ENCODE assay signal across 10 cellular contexts in the genomic region with DNA sequence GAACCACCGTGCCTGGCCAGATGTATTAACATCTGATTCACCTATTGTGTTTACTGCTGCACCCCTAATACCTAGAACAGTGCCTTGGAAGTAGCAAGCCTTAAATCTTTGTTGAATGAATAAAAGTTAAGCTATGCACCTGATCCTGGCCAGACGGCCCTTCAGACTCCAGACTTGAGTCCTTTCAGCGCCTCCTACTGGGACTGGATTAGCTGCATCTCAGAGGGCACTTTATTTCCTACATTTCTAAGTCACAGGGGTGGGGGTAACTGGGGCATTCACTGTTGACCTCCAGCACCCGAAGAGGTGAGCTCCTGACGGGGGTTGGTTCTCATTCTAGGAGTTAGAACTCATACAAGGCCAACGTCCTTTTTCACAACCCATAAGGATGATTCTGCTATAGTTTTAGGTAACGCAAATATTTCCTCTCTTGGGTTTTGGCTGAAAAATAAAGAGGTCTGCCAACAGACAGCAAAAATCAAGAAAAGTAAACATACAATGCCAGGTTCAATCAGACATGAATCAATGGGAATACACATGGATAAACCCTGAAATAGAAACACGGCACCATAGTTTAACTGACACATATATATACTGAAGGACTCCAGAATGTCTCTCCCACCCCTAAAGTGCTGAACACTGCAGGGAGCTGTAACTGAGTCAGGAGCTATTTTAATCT. TPM values are rescaled to one million over a fixed set of nuclear protein-coding genes. Genes with fewer than 3 reads are reported as not detected.
DNase-seq lines count a peak whose midpoint lies in the region; ATAC-seq and TF ChIP-seq lines count a peak whose summit lies in the region.
"Had no signal": no experiment of that assay in that cellular context is flagged by ENCODE, and none has a peak within 500 bp of the region (broad histone marks: within the 10 kb centered on the region; RNA-seq: fewer than 3 reads in every experiment).

No MANE protein-coding gene starts in this region.

- no peak overlapping the region for H3K4me3 Mint-ChIP-seq in chondrocyte (ENCODE audit: unreplicated experiment)
- no peak overlapping the region for H3K4me3 Mint-ChIP-seq in activated T-helper 2 cell treated with anti-CD3 and anti-CD28 coated beads, Interferon-gamma antibody, Interleukin-2, Interleukin-4, amounts not matched to agents 10 μg/mL and 5 μg/mL and 100 μg/mL, durations not matched to agents 14 hours and 24 hours and 36 hours (ENCODE audit: low read depth)
- no peak overlapping the region for H3K4me3 Mint-ChIP-seq in activated CD4-positive, alpha-beta T cell treated with anti-CD3 and anti-CD28 coated beads, Interleukin-2, amount 10 ng/mL, durations not matched to agents 7 days and 5 days

- peaks cover 11% of the 10 kb centered on the region for H3K4me1 ChIP-seq in BE2C
- peaks cover 3% of the 10 kb centered on the region; the same call in 1 of the 2 replicates for H3K4me1 ChIP-seq in IMR-90 (ENCODE audit: control insufficient read depth, insufficient read depth, low read length)
- peaks cover 0 to 14% (median 8%) of the 10 kb centered on the region in 6 donors for H3K4me1 ChIP-seq in spleen

- H3K4ac ChIP-seq in IMR-90 (ENCODE audit: low read depth, low read length), result no peak overlapping the region

- no peaks in the 10 kb centered on the region for H3K9me3 Mint-ChIP-seq in chondrocyte (ENCODE audit: low read depth)
- H3K9me3 Mint-ChIP-seq in activated T-helper 2 cell treated with anti-CD3 and anti-CD28 coated beads, Interferon-gamma antibody, Interleukin-2, Interleukin-4, amounts not matched to agents 10 μg/mL and 5 μg/mL and 100 μg/mL, durations not matched to agents 14 hours and 24 hours and 36 hours, result no peaks in the 10 kb centered on the region
- H3K9me3 Mint-ChIP-seq in activated CD4-positive, alpha-beta T cell treated with anti-CD3 and anti-CD28 coated beads, Interleukin-2, amount 10 ng/mL, durations not matched to agents 7 days and 5 days, result no peaks in the 10 kb centered on the region

- no peak overlapping the region for H2AK5ac ChIP-seq in IMR-90 (ENCODE audit: low read depth, low read length)

- no TSS peak for BruUV-seq in IMR-90 (replicated peaks; lab: Mats Ljungman, UMichigan)

- H2BK20ac ChIP-seq in IMR-90 (ENCODE audit: low read depth, low read length), result no peak overlapping the region

- TF ChIP-seq POLR2A in IMR-90 (IDR thresholded peaks at IDR 0.05; ENCODE audit: low read depth, low read length) (no peak), spleen (IDR thresholded peaks at IDR 0.05) (no peak)

- H4K20me1 ChIP-seq in IMR-90 (ENCODE audit: insufficient read depth, low read length), result no peaks in the 10 kb centered on the region

- H4K91ac ChIP-seq in IMR-90 (ENCODE audit: insufficient read depth, low read depth, low read length), result no peak overlapping the region

- H3K27me3 ChIP-seq in BE2C (no peaks in the 10 kb centered on the region), IMR-90 (ENCODE audit: control insufficient read depth, insufficient read depth, low read length) (no peaks in the 10 kb centered on the region), spleen (replicated peaks in 1 of 7) (no peaks in the 10 kb centered on the region)
- H3K27me3 ChIP-seq: SJCRH30 had no signal

- no peak overlapping the region for H3K9ac ChIP-seq in IMR-90 (ENCODE audit: low read depth, low read length)

- no peak overlapping the region for H2BK15ac ChIP-seq in IMR-90 (ENCODE audit: low read depth, low read length)

- H3K9me1 ChIP-seq in IMR-90 (ENCODE audit: insufficient read depth, low read length), result peaks cover 6% of the 10 kb centered on the region

- H2BK5ac ChIP-seq in IMR-90 (ENCODE audit: low read depth, low read length, poor library complexity, severe bottlenecking), result no peak overlapping the region

- no peaks in the 10 kb centered on the region for H3K9me3 ChIP-seq in BE2C
- peaks cover 2% of the 10 kb centered on the region; the same call in 1 of the 2 replicates for H3K9me3 ChIP-seq in IMR-90 (ENCODE audit: control insufficient read depth, insufficient read depth, low read length)
- no peaks in the 10 kb centered on the region for H3K9me3 ChIP-seq in spleen
- H3K9me3 ChIP-seq: SJCRH30 had no signal

- peak; percentile 70 for TF ChIP-seq RAD21 in IMR-90 (IDR thresholded peaks at IDR 0.05; ENCODE audit: low read length)

- peak; percentile 43 for TF ChIP-seq CTCF in BE2C (IDR thresholded peaks at IDR 0.05; ENCODE audit: low read depth, low read length)
- peak; percentile 70 for TF ChIP-seq CTCF in IMR-90 (conservative IDR thresholded peaks at IDR 0.05; ENCODE audit: low read depth, low read length)
- peak; percentile 78 for TF ChIP-seq CTCF in chondrocyte (IDR thresholded peaks at IDR 0.05)
- TF ChIP-seq CTCF in spleen (IDR thresholded peaks at IDR 0.05 in 8 of 11, conservative IDR thresholded peaks at IDR 0.05 in 3 of 11), result no peak

- peaks cover 0 to 25% of the 10 kb centered on the region in 2 experiments; a peak in 3 of 4 replicates for H3K79me1 ChIP-seq in IMR-90 (ENCODE audit: low read depth in 1 of 2, low read length in 2 of 2)

- dilution Hi-C loops in IMR-90 (cut with HindIII; ENCODE audit: low sequenced_read_pairs, unreplicated experiment), result no loop called here

- H2BK120ac ChIP-seq in IMR-90 (ENCODE audit: low read depth, low read length), result no peak overlapping the region

- H3K27ac ChIP-seq in IMR-90 (ENCODE audit: insufficient read depth, low read length) (no peak overlapping the region), spleen (no peak overlapping the region)
- H3K27ac ChIP-seq: SJCRH30 had no signal

- WGBS in IMR-90 (ENCODE audit: extremely low coverage in 2 of 2, insufficient read length in 1 of 2), 2 experiments, result no CpG with 5 or more reads among the region's 8 CpGs
- 83 to 88% (median 85%) methylated on average over 8 of the region's 8 CpGs for WGBS in spleen, 5 donors

- H4K8ac ChIP-seq in IMR-90 (ENCODE audit: low read depth in 2 of 2, low read length in 2 of 2), result no peak overlapping the region

- H3K27ac Mint-ChIP-seq in chondrocyte (ENCODE audit: unreplicated experiment), result peak overlapping the region; percentile 88
- no peak overlapping the region for H3K27ac Mint-ChIP-seq in activated T-helper 2 cell treated with anti-CD3 and anti-CD28 coated beads, Interferon-gamma antibody, Interleukin-2, Interleukin-4, amounts not matched to agents 10 μg/mL and 5 μg/mL and 100 μg/mL, durations not matched to agents 14 hours and 24 hours and 36 hours
- no peak overlapping the region for H3K27ac Mint-ChIP-seq in activated CD4-positive, alpha-beta T cell treated with anti-CD3 and anti-CD28 coated beads, Interleukin-2, amount 10 ng/mL, durations not matched to agents 7 days and 5 days

- H3K18ac ChIP-seq in IMR-90 (ENCODE audit: low read depth, low read length), result no peak overlapping the region

- H3K36me3 ChIP-seq in BE2C (peaks cover 39% of the 10 kb centered on the region), IMR-90 (ENCODE audit: control insufficient read depth, insufficient read depth, low read length) (peaks cover 25% of the 10 kb centered on the region), spleen (peaks cover 6 to 56% (median 33%) of the 10 kb centered on the region in 6 donors)

- POLR2A ChIA-PET in IMR-90 (lab: Charles Lee; ENCODE audit: unreplicated experiment), result no interaction called here
- POLR2A ChIA-PET in activated CD4-positive, alpha-beta T cell treated with anti-CD3 and anti-CD28 coated beads, Interleukin-2, amount 10 ng/mL, durations not matched to agents 7 days and 5 days (lab: Charles Lee), result no interaction called here

- H3K36me3 Mint-ChIP-seq in chondrocyte (ENCODE audit: low read depth), result peaks cover 10% of the 10 kb centered on the region
- H3K36me3 Mint-ChIP-seq in activated T-helper 2 cell treated with anti-CD3 and anti-CD28 coated beads, Interferon-gamma antibody, Interleukin-2, Interleukin-4, amounts not matched to agents 10 μg/mL and 5 μg/mL and 100 μg/mL, durations not matched to agents 14 hours and 24 hours and 36 hours (ENCODE audit: low read depth), result peaks cover 28% of the 10 kb centered on the region
- peaks cover 29% of the 10 kb centered on the region for H3K36me3 Mint-ChIP-seq in activated CD4-positive, alpha-beta T cell treated with anti-CD3 and anti-CD28 coated beads, Interleukin-2, amount 10 ng/mL, durations not matched to agents 7 days and 5 days (ENCODE audit: low read depth)

- ATAC-seq in IMR-90 (ENCODE audit: low read depth), result no peak

- H3K23ac ChIP-seq in IMR-90 (ENCODE audit: low read depth, low read length), result no peak overlapping the region

- H2AFZ ChIP-seq in IMR-90 (replicated peaks; ENCODE audit: low read length, poor library complexity), result no peak overlapping the region

- H3K27me3 Mint-ChIP-seq in chondrocyte (ENCODE audit: low read depth), result no peaks in the 10 kb centered on the region
- no peaks in the 10 kb centered on the region for H3K27me3 Mint-ChIP-seq in activated T-helper 2 cell treated with anti-CD3 and anti-CD28 coated beads, Interferon-gamma antibody, Interleukin-2, Interleukin-4, amounts not matched to agents 10 μg/mL and 5 μg/mL and 100 μg/mL, durations not matched to agents 14 hours and 24 hours and 36 hours (ENCODE audit: low read depth)
- no peaks in the 10 kb centered on the region for H3K27me3 Mint-ChIP-seq in activated CD4-positive, alpha-beta T cell treated with anti-CD3 and anti-CD28 coated beads, Interleukin-2, amount 10 ng/mL, durations not matched to agents 7 days and 5 days

- CTCF ChIA-PET in IMR-90 (lab: Yijun Ruan, JAX), result interaction anchor here (0.6 to 1.1 kb wide), 4 partner anchors 30 to 138 kb away, joined by 3 read pairs; no protein-coding TSS in a partner anchor
- CTCF ChIA-PET in activated CD4-positive, alpha-beta T cell treated with anti-CD3 and anti-CD28 coated beads, Interleukin-2, amount 10 ng/mL, durations not matched to agents 7 days and 5 days (lab: Charles Lee), result no interaction called here

- intact Hi-C loops in IMR-90 (cut with micrococcal nuclease) (loop anchor here (1.0 kb wide), 1 partner anchor 128 kb away; no protein-coding TSS in a partner anchor), spleen (cut with DNase I; ENCODE audit: low total_unique reads) (no loop called here)
- intact Hi-C loops in activated T-helper 2 cell treated with anti-CD3 and anti-CD28 coated beads, Interferon-gamma antibody, Interleukin-2, Interleukin-4, amounts not matched to agents 10 μg/mL and 5 μg/mL and 100 μg/mL, durations not matched to agents 14 hours and 24 hours and 36 hours (cut with micrococcal nuclease), result loop anchor here (5.0 kb wide), 1 partner anchor 127 kb away; no protein-coding TSS in a partner anchor

- H3K14ac ChIP-seq in IMR-90 (replicated peaks; ENCODE audit: low read depth, low read length), result no peak overlapping the region

- no peak overlapping the region for H4K5ac ChIP-seq in IMR-90 (ENCODE audit: low read depth, low read length)

- H3K4me1 Mint-ChIP-seq in chondrocyte (ENCODE audit: low read depth), result peaks cover 33% of the 10 kb centered on the region
- H3K4me1 Mint-ChIP-seq in activated T-helper 2 cell treated with anti-CD3 and anti-CD28 coated beads, Interferon-gamma antibody, Interleukin-2, Interleukin-4, amounts not matched to agents 10 μg/mL and 5 μg/mL and 100 μg/mL, durations not matched to agents 14 hours and 24 hours and 36 hours (ENCODE audit: low read depth), result peaks cover 8% of the 10 kb centered on the region
- peaks cover 12% of the 10 kb centered on the region for H3K4me1 Mint-ChIP-seq in activated CD4-positive, alpha-beta T cell treated with anti-CD3 and anti-CD28 coated beads, Interleukin-2, amount 10 ng/mL, durations not matched to agents 7 days and 5 days

- no peak overlapping the region for H3K56ac ChIP-seq in IMR-90 (ENCODE audit: extremely low read depth, insufficient read depth, low read length)

- in situ Hi-C loops in IMR-90 (cut with MboI; ENCODE audit: low sequenced_read_pairs), result loop anchor here (5.0 kb wide), 1 partner anchor 127 kb away; no protein-coding TSS in a partner anchor

- H3K4me2 ChIP-seq in IMR-90 (ENCODE audit: low read depth, low read length), result no peak overlapping the region

- no peak overlapping the region for H2AK9ac ChIP-seq in IMR-90 (replicated peaks; ENCODE audit: low read depth, low read length, poor library complexity)

- DNase-seq in BE2C (peak; percentile 33), IMR-90 (peak; percentile 67), chondrocyte (ENCODE audit: low spot score) (peak; percentile 12), lung microvascular endothelial cell (ENCODE audit: low read depth in 2 of 2) (peak; percentile 32 to 67), spleen (no peak), pons (ENCODE audit: low spot score) (no peak)
- DNase-seq in activated T-helper 2 cell treated with anti-CD3 and anti-CD28 coated beads, Interferon-gamma antibody, Interleukin-2, Interleukin-4, amounts not matched to agents 10 μg/mL and 5 μg/mL and 100 μg/mL, durations not matched to agents 14 hours and 24 hours and 36 hours (ENCODE audit: low spot score), result no peak
- no peak for DNase-seq in activated CD4-positive, alpha-beta T cell treated with anti-CD3 and anti-CD28 coated beads, Interleukin-2, amount 10 ng/mL, durations not matched to agents 7 days and 5 days
- DNase-seq: stimulated activated naive CD4-positive, alpha-beta T cell had no signal

- no peak overlapping the region for H3K4me3 ChIP-seq in BE2C (ENCODE audit: low read depth, low read length)
- H3K4me3 ChIP-seq in IMR-90 (ENCODE audit: insufficient read depth, low read depth, low read length), result no peak overlapping the region
- no peak overlapping the region for H3K4me3 ChIP-seq in spleen
- H3K4me3 ChIP-seq: SJCRH30 had no signal

RNA-seq across cellular contexts. Expression of a gene that starts 48.0 kb away (rescaled TPM):
- 78.4 TPM for polyA plus RNA-seq in BE2C (2012; ENCODE audit: insufficient read depth, insufficient read length, low read depth)
- 12.7 and 14.7 TPM in 2 replicates for total RNA-seq in IMR-90 (2012; rRNA removed)
- polyA plus RNA-seq in IMR-90 (2012; rRNA removed), result 28.6 and 28.7 TPM in 2 replicates
- polyA plus RNA-seq in IMR-90 (2012; cell fraction: cytosol; rRNA removed), result 20.6 and 27.7 TPM in 2 replicates
- polyA plus RNA-seq in IMR-90 (2012; cell fraction: nucleus; rRNA removed; ENCODE audit: low replicate concordance), result 59.2 and 67.7 TPM in 2 replicates
- 60.5 to 71.1 TPM (median 62.1 TPM) in 3 replicates for total RNA-seq in chondrocyte
- 6.1 and 6.9 TPM in 2 replicates for total RNA-seq in lung microvascular endothelial cell
- 6.7 and 7.8 TPM in 2 replicates for total RNA-seq in activated T-helper 2 cell treated with anti-CD3 and anti-CD28 coated beads, Interferon-gamma antibody, Interleukin-2, Interleukin-4, amounts not matched to agents 10 μg/mL and 5 μg/mL and 100 μg/mL, durations not matched to agents 14 hours and 24 hours and 36 hours
- 10 to 100 TPM in 4 of 7 donors, 1 to 10 TPM in 3; 6.7 to 14.4 (median 10.4) TPM for total RNA-seq in spleen
- polyA plus RNA-seq in spleen, result 1 to 10 TPM; 2.0 to 2.4 (median 2.3) TPM
- total RNA-seq in activated CD4-positive, alpha-beta T cell treated with anti-CD3 and anti-CD28 coated beads, Interleukin-2, amount 10 ng/mL, durations not matched to agents 7 days and 5 days, result 1 to 10 TPM; 2.8 to 2.9 TPM

RNA-seq across cellular contexts. Expression of a gene that starts 54.8 kb away (rescaled TPM):
- 36.8 TPM for polyA plus RNA-seq in BE2C (2012; ENCODE audit: insufficient read depth, insufficient read length, low read depth)
- total RNA-seq in IMR-90 (2012; rRNA removed) (21.4 and 24.4 TPM in 2 replicates), chondrocyte (13.1 to 17.4 TPM (median 13.9 TPM) in 3 replicates), lung microvascular endothelial cell (10.7 and 11.5 TPM in 2 replicates), spleen (10 to 100 TPM; 11.9 to 18.9 (median 15.8) TPM)
- polyA plus RNA-seq in IMR-90 (2012; rRNA removed) (11.9 TPM in 2 replicates), spleen (1 to 10 TPM; 2.7 to 4.3 (median 3.3) TPM)
- polyA plus RNA-seq in IMR-90 (2012; cell fraction: cytosol; rRNA removed), result 4.6 and 5.4 TPM in 2 replicates
- 15.0 and 31.1 TPM in 2 replicates for polyA plus RNA-seq in IMR-90 (2012; cell fraction: nucleus; rRNA removed; ENCODE audit: low replicate concordance)
- total RNA-seq in activated T-helper 2 cell treated with anti-CD3 and anti-CD28 coated beads, Interferon-gamma antibody, Interleukin-2, Interleukin-4, amounts not matched to agents 10 μg/mL and 5 μg/mL and 100 μg/mL, durations not matched to agents 14 hours and 24 hours and 36 hours, result 23.5 and 24.2 TPM in 2 replicates
- total RNA-seq in activated CD4-positive, alpha-beta T cell treated with anti-CD3 and anti-CD28 coated beads, Interleukin-2, amount 10 ng/mL, durations not matched to agents 7 days and 5 days, result 10 to 100 TPM; 18.1 to 18.8 TPM

RNA-seq across cellular contexts. Expression of a gene that starts 59.1 kb away (rescaled TPM):
- polyA plus RNA-seq in BE2C (2012; ENCODE audit: insufficient read depth, insufficient read length, low read depth), result 2,087 TPM
- total RNA-seq in IMR-90 (2012; rRNA removed), result 1,664 and 2,173 TPM in 2 replicates
- polyA plus RNA-seq in IMR-90 (2012; rRNA removed), result 4,072 and 4,721 TPM in 2 replicates
- polyA plus RNA-seq in IMR-90 (2012; cell fraction: cytosol; rRNA removed), result 634 and 883 TPM in 2 replicates
- 92.6 and 891 TPM in 2 replicates for polyA plus RNA-seq in IMR-90 (2012; cell fraction: nucleus; rRNA removed; ENCODE audit: low replicate concordance)
- 747 to 937 TPM (median 759 TPM) in 3 replicates for total RNA-seq in chondrocyte
- total RNA-seq in lung microvascular endothelial cell, result 1,816 and 2,100 TPM in 2 replicates
- 1,733 and 1,775 TPM in 2 replicates for total RNA-seq in activated T-helper 2 cell treated with anti-CD3 and anti-CD28 coated beads, Interferon-gamma antibody, Interleukin-2, Interleukin-4, amounts not matched to agents 10 μg/mL and 5 μg/mL and 100 μg/mL, durations not matched to agents 14 hours and 24 hours and 36 hours
- 1,000 to 10,000 TPM; 1,007 to 1,809 (median 1,273) TPM for total RNA-seq in spleen
- polyA plus RNA-seq in spleen, result 1,000 to 10,000 TPM; 6,228 to 8,141 (median 7,483) TPM
- 1,000 to 10,000 TPM; 1,565 to 2,086 TPM for total RNA-seq in activated CD4-positive, alpha-beta T cell treated with anti-CD3 and anti-CD28 coated beads, Interleukin-2, amount 10 ng/mL, durations not matched to agents 7 days and 5 days

Comparison
In these comparisons a context has a peak if more than half of its experiments do, and no peak if none do; other contexts are left out.
1. DNase-seq: peak in BE2C (single experiment), IMR-90 (single experiment), chondrocyte (single experiment) and lung microvascular endothelial cell (2 of 2); none in activated T-helper 2 cell treated with anti-CD3 and anti-CD28 coated beads, Interferon-gamma antibody, Interleukin-2, Interleukin-4, amounts not matched to agents 10 μg/mL and 5 μg/mL and 100 μg/mL, durations not matched to agents 14 hours and 24 hours and 36 hours (single experiment), spleen (single experiment), pons (single experiment) and activated CD4-positive, alpha-beta T cell treated with anti-CD3 and anti-CD28 coated beads, Interleukin-2, amount 10 ng/mL, durations not matched to agents 7 days and 5 days (single experiment).
2. CTCF ChIP-seq: peak in BE2C (single experiment), IMR-90 (single experiment) and chondrocyte (single experiment); none in spleen (0 of 11).